Comparison of ENCODE assay signal across 12 cellular contexts in genomic region chr13:41402695-41403511, GRCh38. TPM values are rescaled to one million over a fixed set of nuclear protein-coding genes. Genes with fewer than 3 reads are reported as not detected.
DNase-seq lines count a peak whose midpoint lies in the region; ATAC-seq, FAIRE-seq and TF ChIP-seq lines count a peak whose summit lies in the region.
"Had no signal": no experiment of that assay in that cellular context is flagged by ENCODE, and none has a peak within 500 bp of the region (broad histone marks: within the 10 kb centered on the region; RNA-seq: fewer than 3 reads in every experiment).

No MANE protein-coding gene starts in this region.

- DNase-seq in NCI-H526 (lab: John Stamatoyannopoulos, UW) = peak; percentile 37 to 67
- DNase-seq in endothelial cell of umbilical vein (ENCODE audit: low read depth, low spot score) = no peak
- no peak for DNase-seq in nephron progenitor cell
- DNase-seq: activated CD8-positive, alpha-beta memory T cell treated with anti-CD3 and anti-CD28 coated beads, Interleukin-2, amount 50 U/mL, for 48 hours; immature natural killer cell; NCI-H524 treated with DMSO at 0.1 percent for 48 hours had no signal

- H3K9me1 ChIP-seq in endothelial cell of umbilical vein (replicated peaks; ENCODE audit: control insufficient read depth, extremely low read depth, insufficient read depth, low read length) = no peaks in the 10 kb centered on the region

- H3K4me3 ChIP-seq in HEK293 (ENCODE audit: low read depth, low read length) (no peak overlapping the region), endothelial cell of umbilical vein (replicated peaks in 1 of 3; ENCODE audit: insufficient read depth in 1 of 3, low read depth in 1 of 3, low read length in 3 of 3) (no peak overlapping the region)

- TF ChIP-seq POLR2A in endothelial cell of umbilical vein (IDR thresholded peaks at IDR 0.05; ENCODE audit: low read depth, low read length) = no peak

- CTCF ChIA-PET in HEK293 (lab: Yijun Ruan, JAX) (no interaction called here), endothelial cell of umbilical vein (lab: Charles Lee) (interaction anchor here (1.0 kb wide), 1 partner anchor 250 kb away, joined by 3 read pairs; no protein-coding TSS in a partner anchor)

- no peak overlapping the region for H3K4me3 Mint-ChIP-seq in nephron progenitor cell
- H3K4me3 Mint-ChIP-seq: immature natural killer cell had no signal

- peaks cover 15% of the 10 kb centered on the region for H3K4me1 Mint-ChIP-seq in nephron progenitor cell
- H3K4me1 Mint-ChIP-seq: immature natural killer cell had no signal

- H3K4me1 ChIP-seq in HEK293 (ENCODE audit: control insufficient read depth, insufficient read depth, low read length) = no peaks in the 10 kb centered on the region
- no peaks in the 10 kb centered on the region for H3K4me1 ChIP-seq in endothelial cell of umbilical vein (ENCODE audit: control insufficient read depth, extremely low read depth, insufficient read depth, low read length)
- H3K4me1 ChIP-seq: Caco-2 had no signal

- H3K9me3 ChIP-seq in HEK293 (ENCODE audit: control insufficient read depth, insufficient read depth, low read depth, low read length) = no peaks in the 10 kb centered on the region
- H3K9me3 ChIP-seq in endothelial cell of umbilical vein (replicated peaks; ENCODE audit: control insufficient read depth, insufficient read depth, low read length) = no peaks in the 10 kb centered on the region
- H3K9me3 ChIP-seq: Caco-2, neutrophil had no signal

- H3K9ac ChIP-seq in endothelial cell of umbilical vein (replicated peaks; ENCODE audit: extremely low read depth, insufficient read depth, low read length) = no peak overlapping the region

- dilution Hi-C loops in endothelial cell of umbilical vein (cut with MboI; ENCODE audit: extremely low pct_ligation_motif_present, low sequenced_read_pairs) = no loop called here

- no peaks in the 10 kb centered on the region for H3K9me3 Mint-ChIP-seq in nephron progenitor cell
- H3K9me3 Mint-ChIP-seq: immature natural killer cell had no signal

- no peak overlapping the region for H3K4me2 ChIP-seq in endothelial cell of umbilical vein (ENCODE audit: insufficient read depth, low read length)

- H3K27me3 Mint-ChIP-seq in nephron progenitor cell (ENCODE audit: low read depth, poor library complexity) = no peaks in the 10 kb centered on the region

- H4K20me1 ChIP-seq in endothelial cell of umbilical vein (replicated peaks; ENCODE audit: control insufficient read depth, extremely low read depth, insufficient read depth, low read length) = no peaks in the 10 kb centered on the region

- no TSS peak for BruUV-seq in endothelial cell of umbilical vein (replicated peaks; lab: Mats Ljungman, UMichigan)

- H3K79me2 ChIP-seq in endothelial cell of umbilical vein (ENCODE audit: control insufficient read depth, insufficient read depth, low read length) = no peaks in the 10 kb centered on the region

- H3K36me3 ChIP-seq in HEK293 (ENCODE audit: control insufficient read depth in 2 of 2, insufficient read depth in 1 of 2, low read length in 2 of 2) = no peaks in the 10 kb centered on the region
- H3K36me3 ChIP-seq in endothelial cell of umbilical vein (ENCODE audit: control insufficient read depth in 2 of 2, extremely low read depth in 1 of 2, insufficient read depth in 2 of 2, low read length in 2 of 2) = no peaks in the 10 kb centered on the region
- H3K36me3 ChIP-seq: neutrophil had no signal

- H3K36me3 Mint-ChIP-seq in nephron progenitor cell (ENCODE audit: low read depth) = no peaks in the 10 kb centered on the region
- H3K36me3 Mint-ChIP-seq: immature natural killer cell had no signal

- ATAC-seq in GM19395 (IDR thresholded peaks at IDR 0.05; ENCODE audit: unreplicated experiment) (no peak), GM19324 (IDR thresholded peaks at IDR 0.05; ENCODE audit: low FRiP score, unreplicated experiment) (no peak), GM18858 (IDR thresholded peaks at IDR 0.05; ENCODE audit: unreplicated experiment) (no peak)

- POLR2A ChIA-PET in HEK293 (lab: Yijun Ruan, JAX) (no interaction called here), endothelial cell of umbilical vein (lab: Charles Lee) (no interaction called here)

- peak overlapping the region; percentile 62 for H2AFZ ChIP-seq in endothelial cell of umbilical vein (ENCODE audit: low read depth, low read length)

- FAIRE-seq in endothelial cell of umbilical vein (lab: Jason Lieb, UNC) = no peak

- H3K27ac Mint-ChIP-seq in nephron progenitor cell = peak overlapping the region; percentile 81
- H3K27ac Mint-ChIP-seq: immature natural killer cell had no signal

- TF ChIP-seq CTCF in HEK293 (tag by site-specific recombination; IDR thresholded peaks at IDR 0.05) = no peak
- TF ChIP-seq CTCF in endothelial cell of umbilical vein (IDR thresholded peaks at IDR 0.05; ENCODE audit: extremely low read depth in 1 of 2, insufficient read depth in 1 of 2, low read depth in 1 of 2, low read length in 2 of 2) = no peak
- TF ChIP-seq CTCF in nephron progenitor cell (IDR thresholded peaks at IDR 0.05) = no peak

- intact Hi-C loops in endothelial cell of umbilical vein (cut with micrococcal nuclease) = no loop called here

- peaks cover 0 to 1% of the 10 kb centered on the region in 2 experiments for H3K27me3 ChIP-seq in endothelial cell of umbilical vein (ENCODE audit: control insufficient read depth in 2 of 2, insufficient read depth in 2 of 2, low read length in 2 of 2)
- H3K27me3 ChIP-seq: neutrophil had no signal

- no peak overlapping the region for H3K27ac ChIP-seq in HEK293 (ENCODE audit: extremely low read depth, low read depth, low read length)
- H3K27ac ChIP-seq in endothelial cell of umbilical vein (ENCODE audit: insufficient read depth, low read depth, low read length) = no peak overlapping the region
- H3K27ac ChIP-seq: neutrophil had no signal

TF ChIP-seq in HEK293, 187 proteins besides CTCF, POLR2A, EP300 and RAD21 (continues in another document):
- TF ChIP-seq ZNF600 (tag by site-specific recombination; IDR thresholded peaks at IDR 0.05) = peak; percentile 82
- TF ChIP-seq ZIC2 (tag by site-specific recombination; IDR thresholded peaks at IDR 0.05) = peak; percentile 29
- no peak for TF ChIP-seq ZNF133 (tag by site-specific recombination; IDR thresholded peaks at IDR 0.05)

TF ChIP-seq in endothelial cell of umbilical vein, 7 proteins besides CTCF, POLR2A, EP300 and RAD21:
- TF ChIP-seq JUN (IDR thresholded peaks at IDR 0.05; ENCODE audit: borderline replicate concordance, insufficient read depth, insufficient read length, low read depth) (no peak), EZH2 (IDR thresholded peaks at IDR 0.05; ENCODE audit: borderline replicate concordance, low read depth, low read length, severe bottlenecking) (no peak), FOS (IDR thresholded peaks at IDR 0.05; ENCODE audit: borderline replicate concordance, insufficient read depth, low read length) (no peak), MYC (IDR thresholded peaks at IDR 0.05; ENCODE audit: low read depth, low read length) (no peak), GATA2 (IDR thresholded peaks at IDR 0.05; ENCODE audit: insufficient read depth, insufficient read length, low read depth, low read length) (no peak), POLR2AphosphoS5 (IDR thresholded peaks at IDR 0.05; ENCODE audit: insufficient read depth, low read depth, low read length) (no peak)
- TF ChIP-seq, protein P1, sequence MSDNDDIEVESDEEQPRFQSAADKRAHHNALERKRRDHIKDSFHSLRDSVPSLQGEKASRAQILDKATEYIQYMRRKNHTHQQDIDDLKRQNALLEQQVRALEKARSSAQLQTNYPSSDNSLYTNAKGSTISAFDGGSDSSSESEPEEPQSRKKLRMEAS (IDR thresholded peaks at IDR 0.05; ENCODE audit: insufficient read depth, insufficient read length) = no peak

RNA-seq across cellular contexts. Expression of gene RGCC, which starts 54.4 kb away (rescaled TPM):
- 138 and 148 TPM in 2 replicates for total RNA-seq in endothelial cell of umbilical vein
- polyA plus RNA-seq in endothelial cell of umbilical vein = 95.0 and 112 TPM in 2 replicates
- 82.8 and 96.8 TPM in 2 replicates for polyA plus RNA-seq in endothelial cell of umbilical vein (2011; cell fraction: cytosol; rRNA removed)
- polyA plus RNA-seq in endothelial cell of umbilical vein (2011; cell fraction: nucleus; rRNA removed) = 74.3 and 90.8 TPM in 2 replicates
- polyA plus RNA-seq in endothelial cell of umbilical vein (2012) = 46.5 and 55.3 TPM in 2 replicates
- polyA minus RNA-seq in endothelial cell of umbilical vein = 28.0 and 34.8 TPM in 2 replicates
- polyA minus RNA-seq in endothelial cell of umbilical vein (2011; cell fraction: cytosol; rRNA and poly(A)+ RNA removed) = not detected
- polyA minus RNA-seq in endothelial cell of umbilical vein (2011; cell fraction: nucleus; rRNA and poly(A)+ RNA removed) = 24.9 and 26.2 TPM in 2 replicates

Comparison
In these comparisons a context has a peak if more than half of its experiments do, and no peak if none do; other contexts are left out.
1. DNase-seq: peak in NCI-H526 (2 of 2); none in endothelial cell of umbilical vein (single experiment) and nephron progenitor cell (single experiment).